In genomic region chr12:76042147-76042546, GRCh38 we compare ENCODE assay signal across 1 cellular context.
TF ChIP-seq lines count a peak whose summit lies in the region.

No MANE protein-coding gene starts in this region.

TF ChIP-seq in HEK293, 187 proteins besides CTCF, POLR2A, EP300 and RAD21 (continued from another document):
- TF ChIP-seq SCRT2 (tag by site-specific recombination; IDR thresholded peaks at IDR 0.05): peak; percentile 89
